ENCODE assay signal across 5 cellular contexts in the genomic region with DNA sequence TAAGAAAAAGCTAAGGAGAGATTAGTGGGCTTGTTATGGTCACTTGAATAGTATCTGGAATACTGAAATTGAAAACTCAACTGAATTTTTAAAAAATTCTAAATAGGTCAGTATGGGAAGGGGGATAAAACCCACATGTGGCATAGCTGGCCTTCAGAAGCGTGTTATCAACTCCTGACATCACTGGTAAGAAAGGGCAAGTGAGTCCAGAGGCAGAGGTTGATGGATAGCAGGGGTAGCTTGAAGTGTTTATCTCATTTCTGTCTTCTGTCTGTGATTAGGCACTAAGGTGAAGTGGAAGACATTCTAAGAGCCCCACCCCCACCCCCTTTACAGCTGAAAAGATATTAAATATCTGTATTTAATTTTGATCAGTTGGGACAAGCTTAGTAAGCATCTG.
"Had no signal": no experiment of that assay in that cellular context is flagged by ENCODE, and none has a peak within 500 bp of the region (broad histone marks: within the 10 kb centered on the region; RNA-seq: fewer than 3 reads in every experiment).

No MANE protein-coding gene starts in this region.

- ATAC-seq: HepG2, K562 had no signal

- DNase-seq: IMR-90, KBM-7, KG1 had no signal
